ENCODE assay signal across 21 cellular contexts in the genomic region with DNA sequence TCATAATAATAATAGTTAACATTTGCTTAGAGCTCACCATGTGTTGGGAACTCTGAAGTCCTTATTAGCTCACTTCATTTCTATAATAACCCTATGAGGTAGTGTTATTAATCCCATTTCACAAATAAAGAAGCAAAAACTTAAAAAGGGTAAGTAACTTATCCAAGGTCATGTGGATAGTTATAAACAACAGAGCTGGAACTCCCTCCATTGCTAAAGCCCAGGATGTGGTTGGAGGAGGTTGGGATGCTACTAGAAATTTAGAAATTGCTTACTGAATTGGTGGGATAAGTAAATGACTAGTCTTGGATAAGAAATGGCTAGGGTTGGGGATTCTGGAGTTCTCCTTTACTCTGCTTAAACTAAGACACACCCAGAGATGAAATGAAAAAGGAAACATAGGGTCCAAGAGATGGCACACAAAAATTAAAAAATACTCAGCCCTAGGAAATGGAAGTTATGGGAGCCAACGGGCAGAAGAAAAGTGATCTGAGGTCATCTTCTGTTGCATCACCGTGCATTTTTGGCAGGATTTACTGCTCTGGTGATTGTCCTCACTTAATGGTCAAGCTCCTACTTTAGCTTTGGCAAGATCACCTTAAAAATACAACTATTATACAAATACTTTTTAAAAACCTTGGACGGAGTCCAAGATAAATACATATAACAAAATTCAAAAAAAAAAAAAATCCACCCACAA. TPM values are rescaled to one million over a fixed set of nuclear protein-coding genes. Genes with fewer than 3 reads are reported as not detected.
A peak's percentile ranks its signal among the peaks of the same experiment; 100 is the strongest.
DNase-seq lines count a peak whose midpoint lies in the region; ATAC-seq and TF ChIP-seq lines count a peak whose summit lies in the region.
"Had no signal": no experiment of that assay in that cellular context is flagged by ENCODE, and none has a peak within 500 bp of the region (broad histone marks: within the 10 kb centered on the region; RNA-seq: fewer than 3 reads in every experiment).

No MANE protein-coding gene starts in this region.

- H3K36me3 ChIP-seq in right atrium auricular region (no peaks in the 10 kb centered on the region), thoracic aorta (no peaks in the 10 kb centered on the region), trophoblast cell (ENCODE audit: control insufficient read depth in 1 of 2, insufficient read depth in 2 of 2, low read length in 2 of 2) (no peaks in the 10 kb centered on the region)
- H3K36me3 ChIP-seq: adrenal gland, BLaER1, cardiac muscle cell had no signal

- H3K9ac ChIP-seq in trophoblast cell (ENCODE audit: low read length) = no peak overlapping the region
- H3K9ac ChIP-seq: BLaER1 had no signal

- H2AFZ ChIP-seq in trophoblast cell (ENCODE audit: insufficient read depth, low read length, poor library complexity) = no peak overlapping the region

- no peak overlapping the region for H4K12ac ChIP-seq in trophoblast cell (ENCODE audit: low read depth, low read length)

- no peak overlapping the region for H2BK120ac ChIP-seq in trophoblast cell (ENCODE audit: insufficient read depth, low read length, poor library complexity)

- WGBS in right cardiac atrium = 34% methylated on average over 3 of the region's 3 CpGs
- no CpG with 5 or more reads among the region's 3 CpGs for WGBS in trophoblast cell (ENCODE audit: extremely low coverage, insufficient coverage, insufficient read length)

- peak; percentile 84 for ATAC-seq in Right ventricle myocardium inferior
- peak; percentile 56 to 69 for ATAC-seq in right cardiac atrium
- peak; percentile 28 for ATAC-seq in thoracic aorta (ENCODE audit: insufficient number of reproducible peaks, low FRiP score, low read depth)
- ATAC-seq: GM12878 had no signal

- H3K18ac ChIP-seq in trophoblast cell (ENCODE audit: low read length) = no peak overlapping the region

- no peak overlapping the region for H2BK12ac ChIP-seq in trophoblast cell (ENCODE audit: low read length)

- DNase-seq in Right ventricle myocardium inferior (ENCODE audit: missing footprints) (no peak), right atrium auricular region (ENCODE audit: low spot score) (no peak), choroid plexus epithelial cell (ENCODE audit: low read depth) (peak; percentile 60), right cardiac atrium (peak in 1 of 3 donors; percentile 23), thoracic aorta (ENCODE audit: low spot score) (no peak), NCI-H2196 treated with DMSO at 0.1 percent for 48 hours (lab: John Stamatoyannopoulos, UW; ENCODE audit: unreplicated experiment) (no peak), trophoblast cell (no peak)
- no peak for DNase-seq in stimulated activated CD4-positive, alpha-beta T cell treated with anti-CD3 and anti-CD28 coated beads, Interleukin-4, amount 100 ng/mL, for 24 hours
- DNase-seq: activated CD4-positive, alpha-beta T cell treated with anti-CD3 and anti-CD28 coated beads for 1 hour; activated CD8-positive, alpha-beta memory T cell treated with anti-CD3 and anti-CD28 coated beads for 24 hours; activated naive CD4-positive, alpha-beta T cell; activated T-cell treated with anti-CD3 and anti-CD28 coated beads, Interleukin-2, amount 50 U/mL, for 24 hours; Caco-2; DND-41; HFFc6; NCI-H526 treated with DMSO at 0.1 percent for 48 hours; retina had no signal

- no peaks in the 10 kb centered on the region for H3K4me1 ChIP-seq in right atrium auricular region
- H3K4me1 ChIP-seq in right cardiac atrium (ENCODE audit: control insufficient read depth, insufficient read depth, low read length) = no peaks in the 10 kb centered on the region
- H3K4me1 ChIP-seq in thoracic aorta (ENCODE audit: control insufficient read depth in 1 of 2, low read depth in 2 of 2) = no peaks in the 10 kb centered on the region
- H3K4me1 ChIP-seq in trophoblast cell (ENCODE audit: control insufficient read depth in 1 of 2, insufficient read depth in 2 of 2, low read length in 2 of 2) = no peaks in the 10 kb centered on the region
- H3K4me1 ChIP-seq: adrenal gland, Caco-2 had no signal

- no peaks in the 10 kb centered on the region for H3K79me2 ChIP-seq in trophoblast cell (ENCODE audit: control insufficient read depth, insufficient read depth, low read length, poor library complexity)

- no peak overlapping the region for H2BK5ac ChIP-seq in trophoblast cell (ENCODE audit: low read depth, low read length, poor library complexity)

- no peak overlapping the region for H3K4me2 ChIP-seq in trophoblast cell (ENCODE audit: low read length)
- H3K4me2 ChIP-seq: BLaER1 had no signal

- intact Hi-C loops in Right ventricle myocardium inferior (cut with DNase I) = no loop called here
- intact Hi-C loops in right cardiac atrium (cut with DNase I) = no loop called here

- H3K27ac ChIP-seq in right atrium auricular region = no peak overlapping the region
- H3K27ac ChIP-seq in right cardiac atrium (ENCODE audit: low read length) = no peak overlapping the region
- H3K27ac ChIP-seq in thoracic aorta = no peak overlapping the region
- H3K27ac ChIP-seq in trophoblast cell (ENCODE audit: low read depth, low read length) = no peak overlapping the region
- H3K27ac ChIP-seq: adrenal gland, BLaER1, cardiac muscle cell had no signal

- no peak overlapping the region for H3K4ac ChIP-seq in trophoblast cell (ENCODE audit: low read depth, low read length)

- TF ChIP-seq CTCF in right atrium auricular region (IDR thresholded peaks at IDR 0.05) (no peak), choroid plexus epithelial cell (conservative IDR thresholded peaks at IDR 0.05; ENCODE audit: low read depth, low read length) (no peak), thoracic aorta (IDR thresholded peaks at IDR 0.05) (no peak)

- no peak overlapping the region for H3K14ac ChIP-seq in trophoblast cell (ENCODE audit: low read length)

- no peak overlapping the region for H3K4me3 ChIP-seq in right atrium auricular region
- H3K4me3 ChIP-seq in choroid plexus epithelial cell (ENCODE audit: low read depth, low read length) = no peak overlapping the region
- no peak overlapping the region for H3K4me3 ChIP-seq in right cardiac atrium (ENCODE audit: low read length)
- H3K4me3 ChIP-seq in thoracic aorta = no peak overlapping the region
- H3K4me3 ChIP-seq in trophoblast cell (ENCODE audit: low read depth, low read length) = no peak overlapping the region
- H3K4me3 ChIP-seq: adrenal gland, BLaER1, cardiac muscle cell, GM12878 had no signal

- H3K23ac ChIP-seq in trophoblast cell (ENCODE audit: low read length) = no peak overlapping the region

- H2AK5ac ChIP-seq in trophoblast cell (ENCODE audit: low read length) = no peak overlapping the region

- H4K91ac ChIP-seq in trophoblast cell (ENCODE audit: low read depth, low read length) = no peak overlapping the region

- H3K27me3 ChIP-seq in right atrium auricular region = no peaks in the 10 kb centered on the region
- H3K27me3 ChIP-seq in right cardiac atrium (ENCODE audit: control insufficient read depth, insufficient read depth) = no peaks in the 10 kb centered on the region
- H3K27me3 ChIP-seq in thoracic aorta (replicated peaks; ENCODE audit: insufficient read depth) = no peaks in the 10 kb centered on the region
- no peaks in the 10 kb centered on the region for H3K27me3 ChIP-seq in trophoblast cell (ENCODE audit: insufficient read depth, low read length)
- H3K27me3 ChIP-seq: BLaER1, cardiac muscle cell had no signal

- no peak overlapping the region for H4K8ac ChIP-seq in trophoblast cell (ENCODE audit: low read depth, low read length)

- no peaks in the 10 kb centered on the region for H3K9me3 ChIP-seq in right atrium auricular region
- H3K9me3 ChIP-seq in right cardiac atrium (ENCODE audit: control insufficient read depth, low read length) = no peaks in the 10 kb centered on the region
- H3K9me3 ChIP-seq in thoracic aorta = no peaks in the 10 kb centered on the region
- H3K9me3 ChIP-seq in trophoblast cell (ENCODE audit: insufficient read depth, low read depth, low read length) = no peaks in the 10 kb centered on the region
- H3K9me3 ChIP-seq: adrenal gland, BLaER1, Caco-2 had no signal

- H3K79me1 ChIP-seq in trophoblast cell (ENCODE audit: low read length) = no peaks in the 10 kb centered on the region

RNA-seq across cellular contexts. Expression of gene CLIC5, which starts 7.7 kb away (rescaled TPM):
- total RNA-seq in Right ventricle myocardium inferior (312 TPM), right atrium auricular region (100 to 1,000 TPM in 1 of 2 donors, 10 to 100 TPM in 1; 99.8 to 114 TPM), right cardiac atrium (100 to 1,000 TPM; 115 to 150 (median 124) TPM), thoracic aorta (1 to 10 TPM; 2.2 to 2.6 TPM)
- polyA plus RNA-seq in right cardiac atrium = 60.5 TPM
- 4.7 and 5.5 TPM in 2 replicates for polyA plus RNA-seq in trophoblast cell (2013)
- total RNA-seq: GM12878, HFFc6 had no signal

Comparison
In these comparisons a context has a peak if more than half of its experiments do, and no peak if none do; other contexts are left out.
1. ATAC-seq: peak in every context shown above with its lines; median percentile 84 in Right ventricle myocardium inferior; 62 in right cardiac atrium; 28 in thoracic aorta.
2. RNA of gene CLIC5, which starts 7.7 kb away (total RNA-seq): 312 TPM in Right ventricle myocardium inferior (single experiment), 115 to 150 TPM in right cardiac atrium and 99.8 to 114 TPM in right atrium auricular region; 2.2 to 2.6 TPM in thoracic aorta; every median in the first group is over 10 times any median in the second.